Comparison of ENCODE assay signal across 20 cellular contexts in genomic region chr9:101326501-101326900, GRCh38. TPM values are rescaled to one million over a fixed set of nuclear protein-coding genes. Genes with fewer than 3 reads are reported as not detected.
A peak's percentile ranks its signal among the peaks of the same experiment; 100 is the strongest.
DNase-seq lines count a peak whose midpoint lies in the region; ATAC-seq, FAIRE-seq and TF ChIP-seq lines count a peak whose summit lies in the region.
"Had no signal": no experiment of that assay in that cellular context is flagged by ENCODE, and none has a peak within 500 bp of the region (broad histone marks: within the 10 kb centered on the region; RNA-seq: fewer than 3 reads in every experiment).

No MANE protein-coding gene starts in this region.

- TF ChIP-seq RAD21 in H1 (IDR thresholded peaks at IDR 0.05 in 1 of 2, conservative IDR thresholded peaks at IDR 0.05 in 1 of 2; ENCODE audit: low read depth in 2 of 2, low read length in 2 of 2), result no peak

- peaks cover 0 to 3% of the 10 kb centered on the region in 2 experiments; a peak in 1 of 4 replicates for H3K9me3 ChIP-seq in H1 (ENCODE audit: insufficient read depth in 2 of 2, low read depth in 1 of 2, low read length in 1 of 2)
- H3K9me3 ChIP-seq in upper lobe of right lung, result no peaks in the 10 kb centered on the region
- H3K9me3 ChIP-seq in BE2C, result no peaks in the 10 kb centered on the region

- intact Hi-C loops in upper lobe of right lung (cut with DNase I), result no loop called here

- TF ChIP-seq CTCF in H1 (IDR thresholded peaks at IDR 0.05; ENCODE audit: control extremely low read depth in 1 of 3, insufficient read depth in 1 of 3, low read depth in 1 of 3, low read length in 3 of 3) (no peak), upper lobe of right lung (IDR thresholded peaks at IDR 0.05) (no peak), BE2C (IDR thresholded peaks at IDR 0.05; ENCODE audit: low read depth, low read length) (no peak)

- H3K9ac ChIP-seq in H1 (replicated peaks in 1 of 4; ENCODE audit: extremely low read depth in 1 of 4, low read depth in 3 of 4, low read length in 3 of 4), result no peak overlapping the region; a peak in 1 of 7 replicates

- H4K20me1 ChIP-seq in H1 (replicated peaks in 1 of 2; ENCODE audit: control insufficient read depth in 1 of 2, insufficient read depth in 2 of 2, low read length in 2 of 2), result no peaks in the 10 kb centered on the region

- no peak for TF ChIP-seq POLR2A in H1 (IDR thresholded peaks at IDR 0.05; ENCODE audit: control extremely low read depth in 1 of 2, low read depth in 2 of 2, low read length in 2 of 2)

- H3K4me3 ChIP-seq in H1 (ENCODE audit: extremely low read depth in 1 of 4, insufficient read depth in 2 of 4, low read depth in 3 of 4, low read length in 4 of 4) (no peak overlapping the region), upper lobe of right lung (no peak overlapping the region), BE2C (ENCODE audit: low read depth, low read length) (no peak overlapping the region)

- FAIRE-seq in H1 (lab: Jason Lieb, UNC), result no peak
- FAIRE-seq: GM18507 had no signal

- no peaks in the 10 kb centered on the region for H3K79me1 ChIP-seq in H1 (ENCODE audit: low read depth, low read length)

- H3K4ac ChIP-seq in H1 (replicated peaks; ENCODE audit: insufficient read length, low read depth, low read length), result no peak overlapping the region

- H3K56ac ChIP-seq in H1 (replicated peaks; ENCODE audit: insufficient read length, low read depth, low read length), result no peak overlapping the region

- 93% methylated on average over 1 of the region's 1 CpG; no CpG with 5 or more reads in 1 of the 2 experiments for WGBS in H1 (ENCODE audit: extremely low coverage in 1 of 2, insufficient coverage in 1 of 2, insufficient read length in 1 of 2, insufficient replicate concordance in 2 of 2, low coverage in 1 of 2, low lambda C conversion rate in 2 of 2, missing lambda C conversion rate in 1 of 2), 2 experiments

- H3K23ac ChIP-seq in H1 (ENCODE audit: insufficient read length), result no peak overlapping the region

- no peak overlapping the region for H4K91ac ChIP-seq in H1 (replicated peaks; ENCODE audit: insufficient read length, low read length)

- H3K18ac ChIP-seq in H1 (ENCODE audit: extremely low read depth, low read length), result no peak overlapping the region

- peak overlapping the region in 1 of 2 experiments; percentile 30; a peak in 1 of 4 replicates for H3K4me2 ChIP-seq in H1 (ENCODE audit: insufficient read depth in 1 of 2, low read depth in 2 of 2, low read length in 2 of 2)

- H3K14ac ChIP-seq in H1 (ENCODE audit: insufficient read length), result no peak overlapping the region

- H2AK5ac ChIP-seq in H1 (ENCODE audit: low read depth, low read length), result no peak overlapping the region

- CTCF ChIA-PET in H1 (lab: Charles Lee; ENCODE audit: partially characterized antibody), result interaction anchor here (0.6 to 3.4 kb wide), 5 partner anchors 14 to 726 kb away, joined by 3 to 17 read pairs (median 3); no protein-coding TSS in a partner anchor

- no peaks in the 10 kb centered on the region for H3K23me2 ChIP-seq in H1 (ENCODE audit: low read depth, low read length)

- H2BK15ac ChIP-seq in H1 (ENCODE audit: low read length), result no peak overlapping the region

- H4K5ac ChIP-seq in H1 (ENCODE audit: insufficient read length, low read depth, low read length), result no peak overlapping the region

- no peak overlapping the region for H4K8ac ChIP-seq in H1 (ENCODE audit: extremely low read depth, insufficient read depth, low read length)

- POLR2A ChIA-PET in H1 (lab: Charles Lee; ENCODE audit: partially characterized antibody), result interaction anchor here (0.6 kb wide), 1 partner anchor 1612 kb away, joined by 3 read pairs; no protein-coding TSS in a partner anchor

- no peak overlapping the region for H2BK120ac ChIP-seq in H1 (replicated peaks; ENCODE audit: low read depth, low read length)

- H3K79me2 ChIP-seq in H1 (ENCODE audit: control insufficient read depth in 1 of 2, insufficient read depth in 2 of 2, low read length in 2 of 2), result no peaks in the 10 kb centered on the region

- H3K27me3 ChIP-seq in H1 (replicated peaks in 1 of 4; ENCODE audit: control insufficient read depth in 3 of 4, extremely low read depth in 1 of 4, insufficient read depth in 3 of 4, low read length in 3 of 4) (no peaks in the 10 kb centered on the region), upper lobe of right lung (no peaks in the 10 kb centered on the region), BE2C (peaks cover 2% of the 10 kb centered on the region; the same call in 1 of the 2 replicates)

- TF ChIP-seq EP300 in H1 (IDR thresholded peaks at IDR 0.05; ENCODE audit: borderline replicate concordance in 1 of 2, low read depth in 2 of 2, low read length in 2 of 2), result no peak

- H3K36me3 ChIP-seq in H1 (ENCODE audit: control insufficient read depth in 2 of 4, insufficient read depth in 4 of 4, low read length in 3 of 4) (no peaks in the 10 kb centered on the region), upper lobe of right lung (no peaks in the 10 kb centered on the region), BE2C (no peaks in the 10 kb centered on the region)

- H2BK12ac ChIP-seq in H1 (ENCODE audit: low read depth, low read length), result no peak overlapping the region

- H3K4me1 ChIP-seq in H1 (replicated peaks in 1 of 4; ENCODE audit: control insufficient read depth in 3 of 4, insufficient read depth in 4 of 4, low read length in 3 of 4), result peaks cover 0 to 6% (median 5%) of the 10 kb centered on the region in 4 experiments; a peak in 5 of 7 replicates
- H3K4me1 ChIP-seq in upper lobe of right lung, result no peaks in the 10 kb centered on the region
- no peaks in the 10 kb centered on the region for H3K4me1 ChIP-seq in BE2C

- peak; percentile 34 for ATAC-seq in upper lobe of right lung
- ATAC-seq in HG02759 (IDR thresholded peaks at IDR 0.05; ENCODE audit: unreplicated experiment), result no peak
- ATAC-seq in HG02970 (IDR thresholded peaks at IDR 0.05; ENCODE audit: low FRiP score, unreplicated experiment), result no peak

- H3K27ac ChIP-seq in H1 (ENCODE audit: low read depth, low read length), result no peak overlapping the region
- no peak overlapping the region for H3K27ac ChIP-seq in upper lobe of right lung

- DNase-seq in NCI-H2171 treated with DMSO at 0.1 percent for 48 hours (lab: John Stamatoyannopoulos, UW) (peak; percentile 19), NCI-H2171 (lab: John Stamatoyannopoulos, UW) (no peak), NCI-H226 (peak; percentile 38), H1 (ENCODE audit: low read depth in 1 of 2, low spot score in 2 of 2) (no peak), upper lobe of right lung (no peak), BE2C (no peak)
- DNase-seq: activated B cell treated with CpG ODN at 0.5 μM for 24 hours; activated CD8-positive, alpha-beta memory T cell treated with anti-CD3 and anti-CD28 coated beads, Interleukin-2, amount 50 U/mL, for 48 hours; activated naive CD4-positive, alpha-beta T cell treated with anti-CD3 and anti-CD28 coated beads for 36 hours; CD4-positive, alpha-beta T cell; effector CD8-positive, alpha-beta T cell; foreskin fibroblast; NCI-H1694 treated with DMSO at 0.1 percent for 48 hours; stimulated activated naive CD4-positive, alpha-beta T cell treated with Interleukin-2 at 50 U/mL for 16 hours had no signal

- H2BK20ac ChIP-seq in H1 (ENCODE audit: low read length), result no peak overlapping the region

- H2BK5ac ChIP-seq in H1 (ENCODE audit: low read depth, low read length), result no peak overlapping the region

- no peak overlapping the region; the same call in 1 of the 2 replicates for H2AFZ ChIP-seq in H1 (ENCODE audit: low read length)

TF ChIP-seq in H1, 55 proteins besides CTCF, POLR2A, EP300 and RAD21:
- peak; percentile 92; the same call in 1 of the 2 replicates for TF ChIP-seq TCF12 (IDR thresholded peaks at IDR 0.05; ENCODE audit: low read depth, low read length)
- no peak for TF ChIP-seq CTBP2 (IDR thresholded peaks at IDR 0.05; ENCODE audit: borderline replicate concordance, insufficient read depth, insufficient read length, low read length)
- no peak for TF ChIP-seq EZH2 (IDR thresholded peaks at IDR 0.05; ENCODE audit: low read depth, low read length, severe bottlenecking)
- no peak for TF ChIP-seq JUND (IDR thresholded peaks at IDR 0.05; ENCODE audit: low read length)
- no peak for TF ChIP-seq E2F6 (IDR thresholded peaks at IDR 0.05)
- no peak for TF ChIP-seq RXRA (IDR thresholded peaks at IDR 0.05; ENCODE audit: insufficient read depth, low read depth, low read length)

RNA-seq across cellular contexts. Expression of gene BAAT, which starts 58.3 kb away (rescaled TPM):
- total RNA-seq in H1 (2021; fragmentation: NEBNext Ultra II Directional; extraction: Animal tissue kit (Norgen Biotek cat#: 25700)), result 0.17 TPM in 1 of 2 replicates, not detected in the other
- 0.08 and 0.09 TPM in 2 replicates for polyA plus RNA-seq in H1 (2011; rRNA removed)
- 0.12 TPM for polyA plus RNA-seq in H1 (2011; cell fraction: cytosol; rRNA removed)
- polyA plus RNA-seq in H1 (2011; cell fraction: nucleus; rRNA removed), result 0.13 TPM
- 0.10 to 0.15 TPM (median 0.11 TPM) in 3 of 4 replicates, not detected in the other for polyA plus RNA-seq in H1 (2012, experiment 1 of 2)
- not detected for polyA plus RNA-seq in H1 (2012, experiment 2 of 2)
- polyA plus RNA-seq in H1 (2013, experiment 1 of 2), result 0.16 TPM
- 0.17 TPM for polyA plus RNA-seq in H1 (2013, experiment 2 of 2)
- polyA minus RNA-seq in H1 (2011; rRNA and poly(A)+ RNA removed), result 0.19 and 0.20 TPM in 2 replicates
- not detected for polyA minus RNA-seq in H1 (2011; cell fraction: cytosol; rRNA and poly(A)+ RNA removed)
- polyA minus RNA-seq in H1 (2011; cell fraction: nucleus; rRNA and poly(A)+ RNA removed), result 0.50 TPM
- total RNA-seq in upper lobe of right lung, result 1.0 TPM
- 0.22 TPM for polyA plus RNA-seq in BE2C (2012; ENCODE audit: insufficient read depth, insufficient read length, low read depth)
- total RNA-seq: A172; activated B cell treated with CpG ODN at 0.5 μM for 24 hours; activated naive CD4-positive, alpha-beta T cell treated with anti-CD3 and anti-CD28 coated beads for 36 hours; CD4-positive, alpha-beta T cell; mesenteric fat pad; urinary bladder had no signal

Comparison
In these comparisons a context has a peak if more than half of its experiments do, and no peak if none do; other contexts are left out.
1. DNase-seq: peak in NCI-H2171 treated with DMSO at 0.1 percent for 48 hours (single experiment) and NCI-H226 (single experiment); none in NCI-H2171 (single experiment), H1 (0 of 2), upper lobe of right lung (single experiment) and BE2C (single experiment).